ENCODE assay signal across 7 cellular contexts in genomic region chr19:4068058-4068966, GRCh38. TPM values are rescaled to one million over a fixed set of nuclear protein-coding genes. Genes with fewer than 3 reads are reported as not detected.
A peak's percentile ranks its signal among the peaks of the same experiment; 100 is the strongest.
DNase-seq lines count a peak whose midpoint lies in the region; ATAC-seq and TF ChIP-seq lines count a peak whose summit lies in the region.

No MANE protein-coding gene starts in this region.

- H3K27ac ChIP-seq in smooth muscle cell (ENCODE audit: low read depth), result no peak overlapping the region

- no peak for ATAC-seq in T-helper 17 cell
- no peak for ATAC-seq in HG03520 (IDR thresholded peaks at IDR 0.05; ENCODE audit: unreplicated experiment)

- no peaks in the 10 kb centered on the region for H3K9me3 ChIP-seq in HAP-1
- H3K9me3 ChIP-seq in T-helper 17 cell (ENCODE audit: control insufficient read depth, low read length, poor library complexity, severe bottlenecking), result no peaks in the 10 kb centered on the region
- H3K9me3 ChIP-seq in smooth muscle cell (replicated peaks; ENCODE audit: low read depth), result no peaks in the 10 kb centered on the region

- peaks cover 9% of the 10 kb centered on the region; the same call in 1 of the 2 replicates for H3K4me1 ChIP-seq in HAP-1
- H3K4me1 ChIP-seq in smooth muscle cell (ENCODE audit: low read depth), result peaks cover 10% of the 10 kb centered on the region

- no peaks in the 10 kb centered on the region for H3F3A ChIP-seq in smooth muscle cell (ENCODE audit: low read depth)

- peaks cover 17% of the 10 kb centered on the region for H3K4me1 Mint-ChIP-seq in T-helper 17 cell

- H3K27ac Mint-ChIP-seq in T-helper 17 cell, result peak overlapping the region; percentile 85

- no peak overlapping the region for H2AFZ ChIP-seq in smooth muscle cell (ENCODE audit: low read depth)

- H3K36me3 Mint-ChIP-seq in T-helper 17 cell (ENCODE audit: low read depth), result peaks cover 2% of the 10 kb centered on the region

- no peaks in the 10 kb centered on the region for H3K27me3 Mint-ChIP-seq in T-helper 17 cell

- in situ Hi-C loops in HAP-1 (cut with MboI; ENCODE audit: low sequenced_read_pairs), result no loop called here

- H3K4me2 ChIP-seq in smooth muscle cell, result peak overlapping the region; percentile 98

- H3K36me3 ChIP-seq in HAP-1 (replicated peaks) (peaks cover 7% of the 10 kb centered on the region), smooth muscle cell (ENCODE audit: low read depth) (no peaks in the 10 kb centered on the region)

- peak overlapping the region; percentile 89 for H3K4me3 Mint-ChIP-seq in T-helper 17 cell

- DNase-seq in HAP-1 (ENCODE audit: low spot score in 2 of 2) (no peak), T-helper 17 cell (no peak), foreskin fibroblast (no peak), smooth muscle cell (lab: John Stamatoyannopoulos, UW; ENCODE audit: unreplicated experiment) (no peak), GM03348 (ENCODE audit: low spot score) (no peak), globus pallidus (ENCODE audit: low spot score) (no peak)

- peaks cover 17% of the 10 kb centered on the region for H4K20me1 ChIP-seq in smooth muscle cell (ENCODE audit: low read depth)

- peaks cover 18% of the 10 kb centered on the region for H3K79me2 ChIP-seq in smooth muscle cell (ENCODE audit: low read depth)

- no peak for TF ChIP-seq CTCF in foreskin fibroblast (IDR thresholded peaks at IDR 0.05; ENCODE audit: low read depth, low read length)
- no peak for TF ChIP-seq CTCF in smooth muscle cell (IDR thresholded peaks at IDR 0.05; ENCODE audit: borderline replicate concordance, insufficient read depth, poor library complexity, severe bottlenecking)

- H3K9ac ChIP-seq in smooth muscle cell (ENCODE audit: low read depth), result no peak overlapping the region

- 39% methylated on average over 31 of the region's 31 CpGs for WGBS in smooth muscle cell (ENCODE audit: low lambda C conversion rate)

- peak overlapping the region; percentile 37 for H3K4me3 ChIP-seq in HAP-1
- peak overlapping the region; percentile 66 to 81 for H3K4me3 ChIP-seq in foreskin fibroblast (ENCODE audit: low read depth in 1 of 2, low read length in 2 of 2)
- H3K4me3 ChIP-seq in smooth muscle cell, result peak overlapping the region; percentile 98

- no peaks in the 10 kb centered on the region for H3K27me3 ChIP-seq in HAP-1 (ENCODE audit: low read depth)
- no peaks in the 10 kb centered on the region for H3K27me3 ChIP-seq in smooth muscle cell (ENCODE audit: low read depth)

RNA-seq across cellular contexts. Expression of gene ZBTB7A, which starts 1.6 kb away (rescaled TPM):
- total RNA-seq in T-helper 17 cell (10 to 100 TPM; 47.3 to 51.1 TPM), smooth muscle cell (13.3 and 16.1 TPM in 2 replicates)
- 36.0 and 53.4 TPM in 2 replicates for polyA plus RNA-seq in smooth muscle cell

RNA-seq across cellular contexts. Expression of gene MAP2K2, which starts 55.6 kb away (rescaled TPM):
- 10 to 100 TPM; 94.3 to 94.6 TPM for total RNA-seq in T-helper 17 cell
- total RNA-seq in smooth muscle cell, result 79.1 and 90.1 TPM in 2 replicates
- polyA plus RNA-seq in smooth muscle cell, result 186 and 193 TPM in 2 replicates

Comparison
In these comparisons a context has a peak if more than half of its experiments do, and no peak if none do; other contexts are left out.
1. H3K4me3 ChIP-seq: peak in every context shown above with its lines; median percentile 98 in smooth muscle cell; 74 in foreskin fibroblast; 37 in HAP-1.